In genomic region chr1:114164840-114165543, GRCh38 we compare ENCODE assay signal across 1 cellular context.
TF ChIP-seq lines count a peak whose summit lies in the region.

No MANE protein-coding gene starts in this region.

TF ChIP-seq in K562, 482 proteins besides CTCF, POLR2A, EP300 and RAD21:
- TF ChIP-seq, protein P1, sequence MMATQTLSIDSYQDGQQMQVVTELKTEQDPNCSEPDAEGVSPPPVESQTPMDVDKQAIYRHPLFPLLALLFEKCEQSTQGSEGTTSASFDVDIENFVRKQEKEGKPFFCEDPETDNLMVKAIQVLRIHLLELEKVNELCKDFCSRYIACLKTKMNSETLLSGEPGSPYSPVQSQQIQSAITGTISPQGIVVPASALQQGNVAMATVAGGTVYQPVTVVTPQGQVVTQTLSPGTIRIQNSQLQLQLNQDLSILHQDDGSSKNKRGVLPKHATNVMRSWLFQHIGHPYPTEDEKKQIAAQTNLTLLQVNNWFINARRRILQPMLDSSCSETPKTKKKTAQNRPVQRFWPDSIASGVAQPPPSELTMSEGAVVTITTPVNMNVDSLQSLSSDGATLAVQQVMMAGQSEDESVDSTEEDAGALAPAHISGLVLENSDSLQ (IDR thresholded peaks at IDR 0.05), result 0 out of 2 replicates have a peak, but pooled peaks have one; percentile 15
- no peak for TF ChIP-seq HCFC1 (IDR thresholded peaks at IDR 0.05; ENCODE audit: low read depth, low read length)
